Comparison of ENCODE assay signal across 1 cellular context in the genomic region with DNA sequence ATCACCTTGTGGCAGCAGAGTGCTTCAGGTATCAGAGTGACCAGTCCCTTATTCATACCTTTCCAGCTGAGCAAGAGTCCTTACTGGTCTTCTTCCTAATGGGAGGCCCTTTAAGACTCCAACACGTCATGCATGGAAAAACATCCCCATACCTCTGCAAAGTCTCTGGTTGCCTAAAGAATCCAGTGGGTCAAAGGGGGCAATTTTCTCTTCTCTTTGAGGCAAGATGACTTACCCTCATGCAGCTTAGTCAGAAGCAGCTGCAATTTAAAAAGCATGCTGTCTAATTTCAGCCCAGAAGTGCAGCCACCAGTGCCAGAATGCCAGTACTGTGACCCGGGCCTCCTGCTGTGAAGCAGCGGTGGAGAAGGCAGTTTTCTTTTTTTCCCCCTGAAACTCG.
TF ChIP-seq lines count a peak whose summit lies in the region.

No MANE protein-coding gene starts in this region.

TF ChIP-seq in GM12878, 131 proteins besides CTCF, POLR2A, EP300 and RAD21 (continued from another document):
- TF ChIP-seq, protein P1, sequence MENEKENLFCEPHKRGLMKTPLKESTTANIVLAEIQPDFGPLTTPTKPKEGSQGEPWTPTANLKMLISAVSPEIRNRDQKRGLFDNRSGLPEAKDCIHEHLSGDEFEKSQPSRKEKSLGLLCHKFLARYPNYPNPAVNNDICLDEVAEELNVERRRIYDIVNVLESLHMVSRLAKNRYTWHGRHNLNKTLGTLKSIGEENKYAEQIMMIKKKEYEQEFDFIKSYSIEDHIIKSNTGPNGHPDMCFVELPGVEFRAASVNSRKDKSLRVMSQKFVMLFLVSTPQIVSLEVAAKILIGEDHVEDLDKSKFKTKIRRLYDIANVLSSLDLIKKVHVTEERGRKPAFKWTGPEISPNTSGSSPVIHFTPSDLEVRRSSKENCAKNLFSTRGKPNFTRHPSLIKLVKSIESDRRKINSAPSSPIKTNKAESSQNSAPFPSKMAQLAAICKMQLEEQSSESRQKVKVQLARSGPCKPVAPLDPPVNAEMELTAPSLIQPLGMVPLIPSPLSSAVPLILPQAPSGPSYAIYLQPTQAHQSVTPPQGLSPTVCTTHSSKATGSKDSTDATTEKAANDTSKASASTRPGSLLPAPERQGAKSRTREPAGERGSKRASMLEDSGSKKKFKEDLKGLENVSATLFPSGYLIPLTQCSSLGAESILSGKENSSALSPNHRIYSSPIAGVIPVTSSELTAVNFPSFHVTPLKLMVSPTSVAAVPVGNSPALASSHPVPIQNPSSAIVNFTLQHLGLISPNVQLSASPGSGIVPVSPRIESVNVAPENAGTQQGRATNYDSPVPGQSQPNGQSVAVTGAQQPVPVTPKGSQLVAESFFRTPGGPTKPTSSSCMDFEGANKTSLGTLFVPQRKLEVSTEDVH (IDR thresholded peaks at IDR 0.05; ENCODE audit: low read depth, partially characterized antibody), result no peak
- no peak for TF ChIP-seq POLR2AphosphoS5 (IDR thresholded peaks at IDR 0.05; ENCODE audit: low read length)
